8 cellular contexts compared by ENCODE assay signal in genomic region chr14:51395361-51395849, GRCh38.
DNase-seq lines count a peak whose midpoint lies in the region; ATAC-seq and TF ChIP-seq lines count a peak whose summit lies in the region.

No MANE protein-coding gene starts in this region.

- H3K4me1 ChIP-seq in esophagus (ENCODE audit: control insufficient read depth in 2 of 2, insufficient read depth in 2 of 2, low read length in 1 of 2), result peaks cover 0 to 16% of the 10 kb centered on the region in 2 donors
- H3K4me1 ChIP-seq in neuron (ENCODE audit: insufficient read depth, low read length), result peaks cover 15% of the 10 kb centered on the region

- DNase-seq in AG09319 (ENCODE audit: extremely low read depth, low read depth), result peak; percentile 89
- peak; percentile 100 for DNase-seq in NCI-H524 treated with DMSO at 0.1 percent for 48 hours (lab: John Stamatoyannopoulos, UW)
- DNase-seq in H7, result no peak
- no peak for DNase-seq in NK-92 (lab: John Stamatoyannopoulos, UW; ENCODE audit: unreplicated experiment)

- ATAC-seq in HG03354 (IDR thresholded peaks at IDR 0.05; ENCODE audit: poor library complexity, severe bottlenecking, unreplicated experiment), result no peak
- no peak for ATAC-seq in HG02571 (IDR thresholded peaks at IDR 0.05; ENCODE audit: unreplicated experiment)

- H3K4me3 ChIP-seq in esophagus (ENCODE audit: low read depth in 1 of 2, low read length in 2 of 2) (no peak overlapping the region), neuron (ENCODE audit: low read length) (no peak overlapping the region), H7 (ENCODE audit: insufficient read depth, low read depth, low read length) (no peak overlapping the region)

- H3K27ac ChIP-seq in esophagus (ENCODE audit: low read depth in 2 of 2, low read length in 1 of 2), result peak overlapping the region; percentile 96 to 99

- no peaks in the 10 kb centered on the region for H3K9me3 ChIP-seq in esophagus (ENCODE audit: control insufficient read depth in 2 of 2, insufficient read depth in 1 of 2, low read depth in 1 of 2, low read length in 1 of 2)
- H3K9me3 ChIP-seq in neuron (ENCODE audit: low read length), result no peaks in the 10 kb centered on the region

- WGBS in esophagus, 2 donors, result 26 to 34% methylated on average over 9 of the region's 9 CpGs

- H3K36me3 ChIP-seq in esophagus (ENCODE audit: control insufficient read depth in 2 of 2, insufficient read depth in 2 of 2, low read length in 1 of 2), result no peaks in the 10 kb centered on the region
- H3K36me3 ChIP-seq in neuron (ENCODE audit: insufficient read depth, low read length), result no peaks in the 10 kb centered on the region
- H3K36me3 ChIP-seq in H7 (replicated peaks; ENCODE audit: control insufficient read depth, insufficient read depth, low read length), result no peaks in the 10 kb centered on the region

- TF ChIP-seq CTCF in AG09319 (IDR thresholded peaks at IDR 0.05; ENCODE audit: low read depth, low read length), result peak; percentile 6

- H3K27me3 ChIP-seq in esophagus (ENCODE audit: control insufficient read depth in 1 of 2, insufficient read depth in 2 of 2, low read length in 2 of 2), result no peaks in the 10 kb centered on the region
- no peaks in the 10 kb centered on the region for H3K27me3 ChIP-seq in neuron (ENCODE audit: insufficient read depth, low read length)
- H3K27me3 ChIP-seq in H7 (ENCODE audit: control insufficient read depth, insufficient read depth, low read length), result no peaks in the 10 kb centered on the region

- peak overlapping the region; percentile 74 for H2AFZ ChIP-seq in neuron (ENCODE audit: low read depth, low read length)

Comparison
In these comparisons a context has a peak if more than half of its experiments do, and no peak if none do; other contexts are left out.
1. DNase-seq: peak in AG09319 (single experiment) and NCI-H524 treated with DMSO at 0.1 percent for 48 hours (single experiment); none in H7 (single experiment) and NK-92 (single experiment).